In the genomic region with DNA sequence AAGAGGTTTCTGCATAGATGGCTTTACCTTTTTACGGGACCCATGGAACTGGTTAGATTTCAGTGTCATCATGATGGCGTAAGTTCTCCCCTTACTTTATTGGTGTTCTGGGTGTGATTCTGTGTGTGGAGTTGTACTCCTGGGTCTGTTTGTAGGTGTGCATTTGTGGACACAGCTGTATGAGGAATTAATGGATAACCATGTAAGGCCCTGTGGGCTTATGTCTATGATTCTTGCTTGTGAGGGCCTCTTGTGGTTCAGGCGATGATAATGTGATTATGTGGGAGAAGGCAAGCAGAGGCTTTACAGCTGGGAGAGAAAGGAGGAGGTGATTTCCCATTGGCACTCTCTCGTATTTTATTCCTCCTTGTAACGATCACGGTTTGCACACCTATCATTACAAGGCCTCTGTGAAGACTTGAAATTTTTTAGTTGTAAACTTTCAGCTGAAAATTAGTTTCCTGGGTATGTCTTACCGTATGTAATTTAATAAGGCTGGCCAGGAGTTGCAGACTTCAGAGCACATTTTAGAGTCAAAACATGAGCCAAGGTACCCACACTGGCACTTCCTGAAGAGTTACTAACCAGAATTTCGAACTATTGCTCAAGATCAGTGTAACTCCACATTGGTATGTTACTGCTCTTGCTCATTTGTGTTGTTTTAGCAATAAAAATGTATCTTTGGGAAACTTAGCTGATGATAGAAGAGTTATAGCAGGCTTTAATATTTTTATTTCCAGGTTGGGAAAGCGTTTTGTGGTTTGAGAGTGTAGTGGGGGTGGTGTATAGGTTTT, we compare ENCODE assay signal across 15 cellular contexts.
DNase-seq lines count a peak whose midpoint lies in the region; ATAC-seq and TF ChIP-seq lines count a peak whose summit lies in the region.
"Had no signal": no experiment of that assay in that cellular context is flagged by ENCODE, and none has a peak within 500 bp of the region (broad histone marks: within the 10 kb centered on the region; RNA-seq: fewer than 3 reads in every experiment).

No MANE protein-coding gene starts in this region.

- H3K4me3 ChIP-seq in IMR-90 (ENCODE audit: insufficient read depth, low read depth, low read length), result no peak overlapping the region
- H3K4me3 ChIP-seq: BLaER1, gastroesophageal sphincter had no signal

- H3K4ac ChIP-seq in IMR-90 (ENCODE audit: low read depth, low read length), result peak overlapping the region; percentile 38; the same call in 1 of the 2 replicates

- H3K23ac ChIP-seq in IMR-90 (ENCODE audit: low read depth, low read length), result no peak overlapping the region

- H3K27me3 Mint-ChIP-seq in brain, result no peaks in the 10 kb centered on the region

- peaks cover 41% of the 10 kb centered on the region for H3K4me1 Mint-ChIP-seq in brain

- H4K91ac ChIP-seq in IMR-90 (ENCODE audit: insufficient read depth, low read depth, low read length), result no peak overlapping the region

- H3K4me3 Mint-ChIP-seq in brain, result peak overlapping the region in 1 of 5 experiments; percentile 7
- H3K4me3 Mint-ChIP-seq: neural crest cell had no signal

- no peaks in the 10 kb centered on the region for H4K20me1 ChIP-seq in IMR-90 (ENCODE audit: insufficient read depth, low read length)
- H4K20me1 ChIP-seq: BLaER1 had no signal

- POLR2A ChIA-PET in IMR-90 (lab: Charles Lee; ENCODE audit: unreplicated experiment), result no interaction called here

- H3K4me2 ChIP-seq in IMR-90 (ENCODE audit: low read depth, low read length), result no peak overlapping the region
- H3K4me2 ChIP-seq: BLaER1 had no signal

- no peaks in the 10 kb centered on the region for H3K36me3 ChIP-seq in IMR-90 (ENCODE audit: control insufficient read depth, insufficient read depth, low read length)
- H3K36me3 ChIP-seq: BLaER1, gastroesophageal sphincter had no signal

- peak overlapping the region; percentile 50 for H3K14ac ChIP-seq in IMR-90 (replicated peaks; ENCODE audit: low read depth, low read length)

- no TSS peak for BruUV-seq in IMR-90 (replicated peaks; lab: Mats Ljungman, UMichigan)

- H4K5ac ChIP-seq in IMR-90 (ENCODE audit: low read depth, low read length), result no peak overlapping the region

- DNase-seq in AG20443 (ENCODE audit: low spot score) (peak; percentile 63), IMR-90 (peak; percentile 59), left colon (peak in 1 of 2 donors; percentile 47), NCI-H128 (lab: John Stamatoyannopoulos, UW; ENCODE audit: unreplicated experiment) (no peak)
- no peak for DNase-seq in activated CD4-positive, alpha-beta T cell treated with anti-CD3 and anti-CD28 coated beads, Interleukin-2, amount 50 U/mL, for 4 hours
- DNase-seq: activated CD4-positive, alpha-beta T cell treated with anti-CD3 and anti-CD28 coated beads for 4 hours; left cardiac atrium; NCI-H146; NK-92 treated with Interleukin-12 subunit alpha and Interleukin-12 subunit beta, amount 100 ng/mL, for 24 hours had no signal

- H2BK15ac ChIP-seq in IMR-90 (ENCODE audit: low read depth, low read length), result no peak overlapping the region

- H3K36me3 Mint-ChIP-seq in brain, result peaks cover 4% of the 10 kb centered on the region

- in situ Hi-C loops in IMR-90 (cut with MboI; ENCODE audit: low sequenced_read_pairs), result no loop called here

- no peaks in the 10 kb centered on the region for H3K27me3 ChIP-seq in IMR-90 (ENCODE audit: control insufficient read depth, insufficient read depth, low read length)
- H3K27me3 ChIP-seq: BLaER1, gastroesophageal sphincter had no signal

- peak overlapping the region; percentile 22 for H2AK9ac ChIP-seq in IMR-90 (replicated peaks; ENCODE audit: low read depth, low read length, poor library complexity)

- H3K9ac ChIP-seq in IMR-90 (ENCODE audit: low read depth, low read length), result no peak overlapping the region
- H3K9ac ChIP-seq: BLaER1 had no signal

- peak overlapping the region in 4 of 5 experiments; percentile 3 to 64 (median 11) for H3K27ac Mint-ChIP-seq in brain

- H3K9me1 ChIP-seq in IMR-90 (ENCODE audit: insufficient read depth, low read length), result peaks cover 9% of the 10 kb centered on the region; the same call in 1 of the 2 replicates

- intact Hi-C loops in IMR-90 (cut with micrococcal nuclease), result loop anchor here (10.0 kb wide), 1 partner anchor 263 kb away; a partner anchor contains a TSS
- intact Hi-C loops in left colon (cut with DNase I, micrococcal nuclease), result no loop called here

- H2AFZ ChIP-seq in IMR-90 (replicated peaks; ENCODE audit: low read length, poor library complexity), result no peak overlapping the region

- ATAC-seq in IMR-90 (ENCODE audit: low read depth), result no peak
- ATAC-seq in left colon, result peak; percentile 89
- ATAC-seq in GM18868 (IDR thresholded peaks at IDR 0.05; ENCODE audit: unreplicated experiment), result no peak
- ATAC-seq in HG03520 (IDR thresholded peaks at IDR 0.05; ENCODE audit: unreplicated experiment), result no peak
- ATAC-seq: gastroesophageal sphincter, left cardiac atrium had no signal

- dilution Hi-C loops in IMR-90 (cut with HindIII; ENCODE audit: low sequenced_read_pairs, unreplicated experiment), result no loop called here

- no peaks in the 10 kb centered on the region for H3K9me3 ChIP-seq in IMR-90 (ENCODE audit: control insufficient read depth, insufficient read depth, low read length)
- H3K9me3 ChIP-seq: BLaER1, gastroesophageal sphincter had no signal

- peak overlapping the region in 1 of 2 experiments; percentile 47; a peak in 1 of 4 replicates for H4K8ac ChIP-seq in IMR-90 (ENCODE audit: low read depth in 2 of 2, low read length in 2 of 2)

- H2BK20ac ChIP-seq in IMR-90 (ENCODE audit: low read depth, low read length), result peak overlapping the region; percentile 59; the same call in 1 of the 2 replicates

- TF ChIP-seq RAD21 in IMR-90 (IDR thresholded peaks at IDR 0.05; ENCODE audit: low read length), result no peak

- no peak for TF ChIP-seq POLR2A in IMR-90 (IDR thresholded peaks at IDR 0.05; ENCODE audit: low read depth, low read length)

- 91 to 100% methylated on average over 1 to 3 of the region's 9 CpGs for WGBS in IMR-90 (ENCODE audit: extremely low coverage in 2 of 2, insufficient read length in 1 of 2), 2 experiments

- TF ChIP-seq CTCF in IMR-90 (conservative IDR thresholded peaks at IDR 0.05; ENCODE audit: low read depth, low read length) (no peak), brain (conservative IDR thresholded peaks at IDR 0.05) (no peak)

- CTCF ChIA-PET in IMR-90 (lab: Yijun Ruan, JAX), result no interaction called here

- peak overlapping the region; percentile 48; the same call in 1 of the 2 replicates for H2BK120ac ChIP-seq in IMR-90 (ENCODE audit: low read depth, low read length)

- H3K56ac ChIP-seq in IMR-90 (ENCODE audit: extremely low read depth, insufficient read depth, low read length), result no peak overlapping the region

- no peaks in the 10 kb centered on the region for H3K9me3 Mint-ChIP-seq in brain
- H3K9me3 Mint-ChIP-seq: neural crest cell had no signal

- peaks cover 0 to 22% of the 10 kb centered on the region in 2 experiments; a peak in 3 of 4 replicates for H3K79me1 ChIP-seq in IMR-90 (ENCODE audit: low read depth in 1 of 2, low read length in 2 of 2)

- no peak overlapping the region; the same call in 1 of the 2 replicates for H3K18ac ChIP-seq in IMR-90 (ENCODE audit: low read depth, low read length)

- no peak overlapping the region for H2BK5ac ChIP-seq in IMR-90 (ENCODE audit: low read depth, low read length, poor library complexity, severe bottlenecking)

- 0 out of 2 replicates have a peak overlapping the region, but pooled peaks have one; percentile 21 for H2AK5ac ChIP-seq in IMR-90 (ENCODE audit: low read depth, low read length)

- H3K27ac ChIP-seq in IMR-90 (ENCODE audit: insufficient read depth, low read length), result no peak overlapping the region
- H3K27ac ChIP-seq: BLaER1, gastroesophageal sphincter had no signal

- peaks cover 4% of the 10 kb centered on the region; the same call in 1 of the 2 replicates for H3K4me1 ChIP-seq in IMR-90 (ENCODE audit: control insufficient read depth, insufficient read depth, low read length)
- H3K4me1 ChIP-seq: BLaER1 had no signal

TF ChIP-seq in IMR-90, 13 proteins besides CTCF, POLR2A, EP300 and RAD21:
- no peak for TF ChIP-seq MAZ (IDR thresholded peaks at IDR 0.05; ENCODE audit: borderline replicate concordance, low read depth, low read length)
- TF ChIP-seq CEBPB (IDR thresholded peaks at IDR 0.05; ENCODE audit: low read depth, low read length), result peak; percentile 93

Comparison
In these comparisons a context has a peak if more than half of its experiments do, and no peak if none do; other contexts are left out.
1. DNase-seq: peak in AG20443 (single experiment) and IMR-90 (single experiment); none in NCI-H128 (single experiment) and activated CD4-positive, alpha-beta T cell treated with anti-CD3 and anti-CD28 coated beads, Interleukin-2, amount 50 U/mL, for 4 hours (0 of 2).